1 cellular context compared by ENCODE assay signal in genomic region chr2:16105664-16106281, GRCh38.
TF ChIP-seq lines count a peak whose summit lies in the region.

No MANE protein-coding gene starts in this region.

TF ChIP-seq in SK-N-SH, 30 proteins besides CTCF, POLR2A, EP300 and RAD21 (continued from another document):
- TF ChIP-seq USF2 (IDR thresholded peaks at IDR 0.05; ENCODE audit: borderline replicate concordance, low read depth, low read length) (no peak), TAF1 (IDR thresholded peaks at IDR 0.05; ENCODE audit: borderline replicate concordance, low read depth, low read length) (no peak)
TF ChIP-seq in SK-N-SH: peak in this region for 0.
